8 cellular contexts compared by ENCODE assay signal in genomic region chr12:47356129-47356622, GRCh38.
DNase-seq lines count a peak whose midpoint lies in the region; ATAC-seq, FAIRE-seq and TF ChIP-seq lines count a peak whose summit lies in the region.

No MANE protein-coding gene starts in this region.

- TF ChIP-seq EP300 in K562 (IDR thresholded peaks at IDR 0.05; ENCODE audit: low read length), result no peak

- no peak overlapping the region for H3K27ac ChIP-seq in K562 (ENCODE audit: extremely low read depth, low read depth, low read length)

- no peaks in the 10 kb centered on the region for H3K27me3 ChIP-seq in K562 (ENCODE audit: control insufficient read depth in 2 of 2, insufficient read depth in 2 of 2, low read length in 2 of 2)

- H3K4me1 ChIP-seq in K562 (replicated peaks in 1 of 2; ENCODE audit: control insufficient read depth in 2 of 2, insufficient read depth in 2 of 2, low read length in 2 of 2), result peaks cover 0 to 27% of the 10 kb centered on the region in 2 experiments; a peak in 3 of 5 replicates

- intact Hi-C loops in K562 (cut with micrococcal nuclease), result no loop called here

- H3K36me3 ChIP-seq in K562 (ENCODE audit: control insufficient read depth, insufficient read depth, low read length), result no peaks in the 10 kb centered on the region

- DNase-seq in CD1c-positive myeloid dendritic cell (ENCODE audit: extremely low spot score), result peak; percentile 88
- peak in 1 of 4 experiments; percentile 29 for DNase-seq in K562 (ENCODE audit: extremely low read depth in 1 of 4, low spot score in 3 of 4)
- no peak for DNase-seq in HK-2 (ENCODE audit: unreplicated experiment)
- no peak for DNase-seq in activated gamma-delta T cell (lab: John Stamatoyannopoulos, UW)
- DNase-seq in epidermal melanocyte (ENCODE audit: insufficient read length, low spot score), result no peak

- CTCF ChIA-PET in K562 (lab: Yijun Ruan, JAX; ENCODE audit: low intra/inter-chr PET ratio), result no interaction called here

- H4K20me1 ChIP-seq in K562 (replicated peaks; ENCODE audit: control insufficient read depth, insufficient read depth, low read length), result no peaks in the 10 kb centered on the region

- H3K9me1 ChIP-seq in K562 (ENCODE audit: control insufficient read depth, insufficient read depth, low read length), result no peaks in the 10 kb centered on the region

- WGBS in K562 (ENCODE audit: insufficient coverage, low coverage, missing lambda C conversion rate), result 0% methylated on average over 3 of the region's 3 CpGs

- H2AFZ ChIP-seq in K562 (ENCODE audit: low read depth, low read length), result no peak overlapping the region

- no peak overlapping the region for H3K9ac ChIP-seq in K562 (ENCODE audit: insufficient read depth in 1 of 2, low read depth in 2 of 2, low read length in 2 of 2)

- TF ChIP-seq CTCF in K562 (IDR thresholded peaks at IDR 0.05 in 2 of 3, conservative IDR thresholded peaks at IDR 0.05 in 1 of 3; ENCODE audit: insufficient read depth in 2 of 3, low read depth in 1 of 3, low read length in 3 of 3), result no peak

- no peaks in the 10 kb centered on the region for H3K9me3 ChIP-seq in K562 (replicated peaks; ENCODE audit: control insufficient read depth, insufficient read depth, low read depth, low read length)

- 0 out of 4 replicates have a peak, but pooled peaks of 1 of the 2 experiments have one; percentile 6 for TF ChIP-seq RAD21 in K562 (CRISPR knock-in tag; conservative IDR thresholded peaks at IDR 0.05 in 1 of 2, IDR thresholded peaks at IDR 0.05 in 1 of 2)

- BruUV-seq in K562 (replicated peaks; lab: Mats Ljungman, UMichigan), result no TSS peak

- in situ Hi-C loops in K562 (cut with MboI), result no loop called here

- H3K4me2 ChIP-seq in K562 (ENCODE audit: insufficient read depth, low read length), result no peak overlapping the region

- FAIRE-seq in K562 (lab: Jason Lieb, UNC), result no peak

- POLR2A ChIA-PET in K562 (lab: Yijun Ruan, JAX), result interaction anchor here (0.6 to 1.0 kb wide), 2 partner anchors 10 to 251 kb away, joined by 3 to 4 read pairs; no protein-coding TSS in a partner anchor

- no peak overlapping the region for H3K4me3 ChIP-seq in K562

- TF ChIP-seq POLR2A in K562 (conservative IDR thresholded peaks at IDR 0.05), result no peak

- H3K79me2 ChIP-seq in K562 (ENCODE audit: control insufficient read depth, insufficient read depth, low read length), result no peaks in the 10 kb centered on the region

- ATAC-seq in GM19463 (IDR thresholded peaks at IDR 0.05; ENCODE audit: unreplicated experiment) (peak; percentile 70), HG03520 (IDR thresholded peaks at IDR 0.05; ENCODE audit: unreplicated experiment) (peak; percentile 54), K562 (no peak), GM18873 (IDR thresholded peaks at IDR 0.05; ENCODE audit: low FRiP score, unreplicated experiment) (no peak)

TF ChIP-seq in K562, 482 proteins besides CTCF, POLR2A, EP300 and RAD21 (continues in another document):
- TF ChIP-seq SMARCE1 (IDR thresholded peaks at IDR 0.05), result peak; percentile 61; the same call in 1 of the 2 replicates
- no peak for TF ChIP-seq ZSCAN29 (IDR thresholded peaks at IDR 0.05)
- TF ChIP-seq CCAR2 (IDR thresholded peaks at IDR 0.05; ENCODE audit: low read depth, low read length), result no peak
- no peak for TF ChIP-seq STAT6 (CRISPR knock-in tag; IDR thresholded peaks at IDR 0.05)
- 0 out of 4 replicates have a peak, but pooled peaks of 1 of the 2 experiments have one; percentile 22 for TF ChIP-seq ZNF639 (CRISPR knock-in tag; conservative IDR thresholded peaks at IDR 0.05 in 1 of 2, IDR thresholded peaks at IDR 0.05 in 1 of 2)
- TF ChIP-seq CREM (IDR thresholded peaks at IDR 0.05; ENCODE audit: low read depth), result peak; percentile 42; the same call in 1 of the 2 replicates
- TF ChIP-seq TEAD4 (IDR thresholded peaks at IDR 0.05; ENCODE audit: low read length), result peak; percentile 65; the same call in 1 of the 2 replicates
- TF ChIP-seq TEAD4 (CRISPR knock-in tag; IDR thresholded peaks at IDR 0.05; ENCODE audit: borderline replicate concordance), result no peak
- no peak for TF ChIP-seq JUND (IDR thresholded peaks at IDR 0.05; ENCODE audit: borderline replicate concordance, low read depth, low read length)
- TF ChIP-seq JUND (tag; IDR thresholded peaks at IDR 0.05; ENCODE audit: borderline replicate concordance, low read depth, low read length), result no peak
- no peak for TF ChIP-seq NONO (IDR thresholded peaks at IDR 0.05; ENCODE audit: low read depth in 2 of 2, low read length in 1 of 2)
- TF ChIP-seq PBX2 (CRISPR knock-in tag; IDR thresholded peaks at IDR 0.05; ENCODE audit: low read depth), result no peak
- 0 out of 2 replicates have a peak, but pooled peaks have one; percentile 5 for TF ChIP-seq PBX2 (tag; conservative IDR thresholded peaks at IDR 0.05; ENCODE audit: low read depth)
- no peak for TF ChIP-seq ZC3H4 (CRISPR knock-in tag; IDR thresholded peaks at IDR 0.05; ENCODE audit: borderline replicate concordance)
- TF ChIP-seq ZNF77 (CRISPR knock-in tag; IDR thresholded peaks at IDR 0.05), result no peak
- no peak for TF ChIP-seq GATAD2B (IDR thresholded peaks at IDR 0.05; ENCODE audit: borderline replicate concordance)
- TF ChIP-seq CEBPG (CRISPR knock-in tag; IDR thresholded peaks at IDR 0.05), result no peak
- peak; percentile 42 to 80 for TF ChIP-seq CEBPG (tag; conservative IDR thresholded peaks at IDR 0.05 in 1 of 2, IDR thresholded peaks at IDR 0.05 in 1 of 2)
- TF ChIP-seq TBP (optimal IDR thresholded peaks at IDR 0.05; ENCODE audit: low read depth, low read length), result no peak
- no peak for TF ChIP-seq NFATC3 (IDR thresholded peaks at IDR 0.05)
- peak; percentile 26; the same call in 1 of the 2 replicates for TF ChIP-seq SOX6 (IDR thresholded peaks at IDR 0.05)
- TF ChIP-seq ZNF217 (CRISPR knock-in tag; IDR thresholded peaks at IDR 0.05), result no peak
- TF ChIP-seq MAZ (CRISPR knock-in tag; conservative IDR thresholded peaks at IDR 0.05 in 1 of 2, IDR thresholded peaks at IDR 0.05 in 1 of 2), result peak in 1 of 2 experiments; percentile 19; a peak in 1 of 4 replicates
- TF ChIP-seq ZNF239 (CRISPR knock-in tag; IDR thresholded peaks at IDR 0.05), result no peak
- TF ChIP-seq ID3 (CRISPR knock-in tag; IDR thresholded peaks at IDR 0.05), result no peak
- no peak for TF ChIP-seq ID3 (tag; IDR thresholded peaks at IDR 0.05)
- TF ChIP-seq NBN (IDR thresholded peaks at IDR 0.05; ENCODE audit: low read depth), result peak; percentile 45; the same call in 1 of the 2 replicates
- TF ChIP-seq ZNF707 (CRISPR knock-in tag; conservative IDR thresholded peaks at IDR 0.05), result no peak
- TF ChIP-seq SUPT5H (IDR thresholded peaks at IDR 0.05), result no peak

Comparison
In these comparisons a context has a peak if more than half of its experiments do, and no peak if none do; other contexts are left out.
1. ATAC-seq: peak in GM19463 (single experiment) and HG03520 (single experiment); none in K562 (single experiment) and GM18873 (single experiment).